In genomic region chr4:38503689-38504395, GRCh38 we compare ENCODE assay signal across 13 cellular contexts.
A peak's percentile ranks its signal among the peaks of the same experiment; 100 is the strongest.
DNase-seq lines count a peak whose midpoint lies in the region; ATAC-seq and TF ChIP-seq lines count a peak whose summit lies in the region.
"Had no signal": no experiment of that assay in that cellular context is flagged by ENCODE, and none has a peak within 500 bp of the region (broad histone marks: within the 10 kb centered on the region; RNA-seq: fewer than 3 reads in every experiment).

No MANE protein-coding gene starts in this region.

- ATAC-seq in GM19324 (IDR thresholded peaks at IDR 0.05; ENCODE audit: low FRiP score, unreplicated experiment) (peak; percentile 85), HG02798 (IDR thresholded peaks at IDR 0.05; ENCODE audit: poor library complexity, unreplicated experiment) (peak; percentile 89), HG03558 (IDR thresholded peaks at IDR 0.05; ENCODE audit: extremely low read depth, unreplicated experiment) (peak; percentile 79)

- no peak overlapping the region for H3K4me3 Mint-ChIP-seq in activated CD4-positive, alpha-beta T cell treated with anti-CD3 and anti-CD28 coated beads, Interleukin-2, amount 10 ng/mL, durations not matched to agents 7 days and 5 days
- H3K4me3 Mint-ChIP-seq: neural progenitor cell had no signal

- peaks cover 16% of the 10 kb centered on the region for H3K9me3 Mint-ChIP-seq in activated CD4-positive, alpha-beta T cell treated with anti-CD3 and anti-CD28 coated beads, Interleukin-2, amount 10 ng/mL, durations not matched to agents 7 days and 5 days
- H3K9me3 Mint-ChIP-seq: neural progenitor cell had no signal

- H3K4me1 Mint-ChIP-seq in activated CD4-positive, alpha-beta T cell treated with anti-CD3 and anti-CD28 coated beads, Interleukin-2, amount 10 ng/mL, durations not matched to agents 7 days and 5 days, result peaks cover 50% of the 10 kb centered on the region
- H3K4me1 Mint-ChIP-seq: neural progenitor cell had no signal

- no peak for TF ChIP-seq CTCF in GM10266 (IDR thresholded peaks at IDR 0.05; ENCODE audit: control insufficient read depth, insufficient read depth, low read depth, missing control alignments)

- peaks cover 31% of the 10 kb centered on the region for H3K36me3 Mint-ChIP-seq in activated CD4-positive, alpha-beta T cell treated with anti-CD3 and anti-CD28 coated beads, Interleukin-2, amount 10 ng/mL, durations not matched to agents 7 days and 5 days (ENCODE audit: low read depth)
- H3K36me3 Mint-ChIP-seq: neural progenitor cell had no signal

- no peak overlapping the region for H3K27ac Mint-ChIP-seq in activated CD4-positive, alpha-beta T cell treated with anti-CD3 and anti-CD28 coated beads, Interleukin-2, amount 10 ng/mL, durations not matched to agents 7 days and 5 days
- H3K27ac Mint-ChIP-seq: neural progenitor cell had no signal

- H3K27me3 Mint-ChIP-seq in activated CD4-positive, alpha-beta T cell treated with anti-CD3 and anti-CD28 coated beads, Interleukin-2, amount 10 ng/mL, durations not matched to agents 7 days and 5 days, result peaks cover 15% of the 10 kb centered on the region

- CTCF ChIA-PET in activated CD4-positive, alpha-beta T cell treated with anti-CD3 and anti-CD28 coated beads, Interleukin-2, amount 10 ng/mL, durations not matched to agents 7 days and 5 days (lab: Charles Lee), result no interaction called here

- POLR2A ChIA-PET in activated CD4-positive, alpha-beta T cell treated with anti-CD3 and anti-CD28 coated beads, Interleukin-2, amount 10 ng/mL, durations not matched to agents 7 days and 5 days (lab: Charles Lee), result no interaction called here

- DNase-seq in GM10266 (ENCODE audit: extremely low spot score), result peak; percentile 54
- DNase-seq in activated CD4-positive, alpha-beta T cell treated with anti-CD3 and anti-CD28 coated beads, Interleukin-2, amount 10 ng/mL, durations not matched to agents 7 days and 5 days, result no peak
- no peak for DNase-seq in NCI-H1417 treated with DMSO at 0.1 percent for 48 hours (lab: John Stamatoyannopoulos, UW)
- DNase-seq in SHP77 (lab: John Stamatoyannopoulos, UW), result no peak
- no peak for DNase-seq in stimulated activated CD4-positive, alpha-beta T cell treated with anti-CD3 and anti-CD28 coated beads, Interleukin-4, amount 100 ng/mL, for 1 hour
- DNase-seq: activated CD4-positive, CD25-positive, alpha-beta regulatory T cell treated with anti-CD3 and anti-CD28 coated beads, Interleukin-2, amount 50 U/mL, for 72 hours; GOT3; stimulated activated CD4-positive, alpha-beta T cell treated with anti-CD3 and anti-CD28 coated beads, Interleukin-2, amount 100 ng/mL, for 24 hours; tibial artery had no signal
